Comparison of ENCODE assay signal across 8 cellular contexts in the genomic region with DNA sequence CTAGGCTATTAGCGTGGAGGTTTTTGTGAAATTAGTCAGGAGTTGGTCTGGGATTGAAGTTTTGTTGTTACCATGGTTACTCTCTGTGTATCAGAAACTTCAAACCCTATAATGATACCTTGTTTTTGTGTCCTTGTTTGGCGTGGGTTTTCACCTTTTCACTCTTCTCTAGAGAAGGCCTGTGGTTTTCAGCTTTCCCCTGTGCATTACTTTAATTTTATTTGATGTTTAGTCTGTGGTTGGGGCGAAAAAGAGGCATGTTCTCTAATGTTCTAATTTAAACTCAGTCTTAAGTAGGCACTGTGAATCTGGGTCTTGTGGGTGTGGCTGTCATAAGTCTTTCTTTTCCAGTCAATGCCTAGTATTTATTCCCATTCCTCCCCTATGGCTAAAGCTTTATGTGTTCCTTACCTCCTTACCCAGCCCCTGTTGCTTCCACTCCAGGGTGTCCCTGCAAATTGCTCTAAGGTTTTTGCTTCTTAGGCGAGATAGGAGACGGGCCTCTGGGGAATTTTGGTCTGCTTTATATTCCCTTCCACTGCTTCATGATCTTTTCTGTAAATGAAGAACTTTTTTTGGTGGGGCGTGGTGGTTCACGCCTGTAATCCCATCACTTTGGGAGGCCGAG.
DNase-seq lines count a peak whose midpoint lies in the region; ATAC-seq and TF ChIP-seq lines count a peak whose summit lies in the region.

No MANE protein-coding gene starts in this region.

- CTCF ChIA-PET in activated CD4-positive, alpha-beta T cell treated with anti-CD3 and anti-CD28 coated beads, Interleukin-2, amount 10 ng/mL, durations not matched to agents 7 days and 5 days (lab: Charles Lee) = interaction anchor here (0.7 kb wide), 1 partner anchor 1947 kb away, joined by 4 read pairs; no protein-coding TSS in a partner anchor

- no peak for TF ChIP-seq CTCF in osteocyte (IDR thresholded peaks at IDR 0.05)

- no peaks in the 10 kb centered on the region for H3K27me3 Mint-ChIP-seq in activated CD4-positive, alpha-beta T cell treated with anti-CD3 and anti-CD28 coated beads, Interleukin-2, amount 10 ng/mL, durations not matched to agents 7 days and 5 days
- no peaks in the 10 kb centered on the region for H3K27me3 Mint-ChIP-seq in T-helper 1 cell treated with Interleukin-12 subunit alpha and Interleukin-12 subunit beta and Interleukin-4 antibody, amounts not matched to agents 30 μg/mL and 1 μg/mL, for 36 hours (ENCODE audit: low read depth)
- H3K27me3 Mint-ChIP-seq in osteocyte (ENCODE audit: unreplicated experiment) = no peaks in the 10 kb centered on the region

- POLR2A ChIA-PET in activated CD4-positive, alpha-beta T cell treated with anti-CD3 and anti-CD28 coated beads, Interleukin-2, amount 10 ng/mL, durations not matched to agents 7 days and 5 days (lab: Charles Lee) = no interaction called here

- peak; percentile 39 for DNase-seq in activated CD4-positive, alpha-beta T cell treated with anti-CD3 and anti-CD28 coated beads, Interleukin-2, amount 10 ng/mL, durations not matched to agents 7 days and 5 days
- no peak for DNase-seq in activated CD4-positive, alpha-beta T cell treated with anti-CD3 and anti-CD28 coated beads for 1 hour
- DNase-seq in osteocyte (ENCODE audit: extremely low spot score, unreplicated experiment) (no peak), NCI-H1417 treated with DMSO at 0.1 percent for 48 hours (lab: John Stamatoyannopoulos, UW) (no peak), SHP77 treated with DMSO at 0.1 percent for 48 hours (lab: John Stamatoyannopoulos, UW) (no peak)
- DNase-seq in activated effector memory CD4-positive, alpha-beta T cell treated with anti-CD3 and anti-CD28 coated beads, Interleukin-2, amount 50 U/mL, for 16 hours = no peak

- H3K9me3 Mint-ChIP-seq in activated CD4-positive, alpha-beta T cell treated with anti-CD3 and anti-CD28 coated beads, Interleukin-2, amount 10 ng/mL, durations not matched to agents 7 days and 5 days = no peaks in the 10 kb centered on the region
- no peaks in the 10 kb centered on the region for H3K9me3 Mint-ChIP-seq in T-helper 1 cell treated with Interleukin-12 subunit alpha and Interleukin-12 subunit beta and Interleukin-4 antibody, amounts not matched to agents 30 μg/mL and 1 μg/mL, for 36 hours
- no peaks in the 10 kb centered on the region for H3K9me3 Mint-ChIP-seq in osteocyte (ENCODE audit: unreplicated experiment)

- H3K27ac Mint-ChIP-seq in activated CD4-positive, alpha-beta T cell treated with anti-CD3 and anti-CD28 coated beads, Interleukin-2, amount 10 ng/mL, durations not matched to agents 7 days and 5 days = peak overlapping the region; percentile 77
- peak overlapping the region; percentile 72 for H3K27ac Mint-ChIP-seq in T-helper 1 cell treated with Interleukin-12 subunit alpha and Interleukin-12 subunit beta and Interleukin-4 antibody, amounts not matched to agents 30 μg/mL and 1 μg/mL, for 36 hours
- peak overlapping the region; percentile 42 for H3K27ac Mint-ChIP-seq in osteocyte (ENCODE audit: unreplicated experiment)

- peak; percentile 68 for ATAC-seq in HG02759 (IDR thresholded peaks at IDR 0.05; ENCODE audit: unreplicated experiment)

- peaks cover 18% of the 10 kb centered on the region for H3K4me1 Mint-ChIP-seq in activated CD4-positive, alpha-beta T cell treated with anti-CD3 and anti-CD28 coated beads, Interleukin-2, amount 10 ng/mL, durations not matched to agents 7 days and 5 days
- peaks cover 10% of the 10 kb centered on the region for H3K4me1 Mint-ChIP-seq in T-helper 1 cell treated with Interleukin-12 subunit alpha and Interleukin-12 subunit beta and Interleukin-4 antibody, amounts not matched to agents 30 μg/mL and 1 μg/mL, for 36 hours (ENCODE audit: low read depth)
- H3K4me1 Mint-ChIP-seq in osteocyte (ENCODE audit: unreplicated experiment) = peaks cover 32% of the 10 kb centered on the region

- H3K4me3 Mint-ChIP-seq in activated CD4-positive, alpha-beta T cell treated with anti-CD3 and anti-CD28 coated beads, Interleukin-2, amount 10 ng/mL, durations not matched to agents 7 days and 5 days = peak overlapping the region; percentile 26
- no peak overlapping the region for H3K4me3 Mint-ChIP-seq in T-helper 1 cell treated with Interleukin-12 subunit alpha and Interleukin-12 subunit beta and Interleukin-4 antibody, amounts not matched to agents 30 μg/mL and 1 μg/mL, for 36 hours
- no peak overlapping the region for H3K4me3 Mint-ChIP-seq in osteocyte (ENCODE audit: unreplicated experiment)

- H3K36me3 Mint-ChIP-seq in activated CD4-positive, alpha-beta T cell treated with anti-CD3 and anti-CD28 coated beads, Interleukin-2, amount 10 ng/mL, durations not matched to agents 7 days and 5 days (ENCODE audit: low read depth) = peaks cover 5% of the 10 kb centered on the region
- peaks cover 5% of the 10 kb centered on the region for H3K36me3 Mint-ChIP-seq in T-helper 1 cell treated with Interleukin-12 subunit alpha and Interleukin-12 subunit beta and Interleukin-4 antibody, amounts not matched to agents 30 μg/mL and 1 μg/mL, for 36 hours (ENCODE audit: low read depth)
- peaks cover 8% of the 10 kb centered on the region for H3K36me3 Mint-ChIP-seq in osteocyte (ENCODE audit: unreplicated experiment)
